ENCODE assay signal across 12 cellular contexts in genomic region chr16:53844796-53845195, GRCh38.
"Had no signal": no experiment of that assay in that cellular context is flagged by ENCODE, and none has a peak within 500 bp of the region (broad histone marks: within the 10 kb centered on the region; RNA-seq: fewer than 3 reads in every experiment).

No MANE protein-coding gene starts in this region.

- H3K27ac ChIP-seq: brain microvascular endothelial cell, gastrocnemius medialis, left ventricle myocardium inferior, transverse colon had no signal

- H3K27me3 ChIP-seq: brain microvascular endothelial cell, gastrocnemius medialis, transverse colon had no signal

- ATAC-seq: gastrocnemius medialis had no signal

- H3K4me3 ChIP-seq: gastrocnemius medialis, left ventricle myocardium inferior, transverse colon had no signal

- H3K9ac ChIP-seq: SK-N-SH had no signal

- H3K9me3 ChIP-seq: gastrocnemius medialis, left ventricle myocardium inferior, SK-N-SH, transverse colon had no signal

- FAIRE-seq: keratinocyte, small intestine had no signal

- H3K4me2 ChIP-seq: SK-N-SH had no signal

- H3K4me1 ChIP-seq: left ventricle myocardium inferior had no signal

- DNase-seq: activated CD4-positive, alpha-beta T cell treated with anti-CD3 and anti-CD28 coated beads, Interleukin-2, amount 50 U/mL, for 1 hour; activated CD4-positive, CD25-positive, alpha-beta regulatory T cell; activated gamma-delta T cell; activated T-cell treated with anti-CD3 and anti-CD28 coated beads, Interleukin-2, amount 50 U/mL, for 1 hour; brain microvascular endothelial cell; gastrocnemius medialis; left ventricle myocardium inferior; mesenchymal stem cell; SK-N-SH; small intestine; transverse colon had no signal

- H3K36me3 ChIP-seq: brain microvascular endothelial cell, transverse colon had no signal
